Comparison of ENCODE assay signal across 8 cellular contexts in genomic region chr1:10415211-10415930, GRCh38. TPM values are rescaled to one million over a fixed set of nuclear protein-coding genes. Genes with fewer than 3 reads are reported as not detected.
DNase-seq lines count a peak whose midpoint lies in the region; ATAC-seq and TF ChIP-seq lines count a peak whose summit lies in the region.

No MANE protein-coding gene starts in this region.

- H3K4me1 ChIP-seq in Caco-2, result no peaks in the 10 kb centered on the region

- CTCF ChIA-PET in Caco-2 (lab: Charles Lee), result no interaction called here

- intact Hi-C loops in Caco-2 (cut with micrococcal nuclease; ENCODE audit: unreplicated experiment) (no loop called here), natural killer cell (cut with micrococcal nuclease) (no loop called here)

- no TSS peak for BruUV-seq in Caco-2 (replicated peaks; lab: Mats Ljungman, UMichigan)

- peak in 1 of 2 experiments; percentile 9 for DNase-seq in Caco-2
- DNase-seq in NOMO-1 treated with dmso at 0.1 percent for 144 hours (lab: John Stamatoyannopoulos, UW; ENCODE audit: unreplicated experiment), result peak; percentile 91
- peak; percentile 12 for DNase-seq in endothelial cell (ENCODE audit: low spot score)
- DNase-seq in natural killer cell, result no peak
- DNase-seq in effector CD4-positive, alpha-beta T cell, result no peak
- DNase-seq in activated effector memory CD4-positive, alpha-beta T cell treated with anti-CD3 and anti-CD28 coated beads, Interleukin-2, amount 50 U/mL, for 16 hours, result no peak
- no peak for DNase-seq in ecto neural progenitor cell (ENCODE audit: low spot score)

- peak overlapping the region; percentile 75 for H3K27ac Mint-ChIP-seq in Caco-2 (ENCODE audit: unreplicated experiment)
- H3K27ac Mint-ChIP-seq in endothelial cell (ENCODE audit: unreplicated experiment), result peak overlapping the region; percentile 95
- peak overlapping the region in 1 of 2 donors; percentile 61 for H3K27ac Mint-ChIP-seq in natural killer cell

- no peaks in the 10 kb centered on the region for H3K9me3 ChIP-seq in Caco-2

- H3K36me3 Mint-ChIP-seq in Caco-2 (ENCODE audit: insufficient read depth, unreplicated experiment) (peaks cover 99% of the 10 kb centered on the region), endothelial cell (ENCODE audit: low read depth, unreplicated experiment) (peaks cover 74% of the 10 kb centered on the region), natural killer cell (peaks cover 38% of the 10 kb centered on the region)

- H3K9me3 Mint-ChIP-seq in Caco-2 (ENCODE audit: unreplicated experiment) (no peaks in the 10 kb centered on the region), endothelial cell (ENCODE audit: unreplicated experiment) (no peaks in the 10 kb centered on the region), natural killer cell (no peaks in the 10 kb centered on the region)

- ATAC-seq in natural killer cell (peak; percentile 40 to 85 (median 40)), GM18909 (IDR thresholded peaks at IDR 0.05; ENCODE audit: poor library complexity, unreplicated experiment) (no peak)

- H3K27me3 Mint-ChIP-seq in Caco-2 (ENCODE audit: insufficient read depth, unreplicated experiment) (no peaks in the 10 kb centered on the region), endothelial cell (ENCODE audit: unreplicated experiment) (peaks cover 7% of the 10 kb centered on the region), natural killer cell (ENCODE audit: low read depth in 2 of 2) (no peaks in the 10 kb centered on the region)

- 0 out of 2 replicates have a peak, but pooled peaks cover 3% of the 10 kb centered on the region for H3K36me3 ChIP-seq in Caco-2 (ENCODE audit: control insufficient read depth, insufficient read depth, low read length)

- H3K4me3 Mint-ChIP-seq in Caco-2 (ENCODE audit: unreplicated experiment) (no peak overlapping the region), endothelial cell (ENCODE audit: unreplicated experiment) (no peak overlapping the region), natural killer cell (no peak overlapping the region)

- no peaks in the 10 kb centered on the region for H3K4me1 Mint-ChIP-seq in Caco-2 (ENCODE audit: low read depth, unreplicated experiment)
- H3K4me1 Mint-ChIP-seq in endothelial cell (ENCODE audit: unreplicated experiment), result peaks cover 6% of the 10 kb centered on the region
- H3K4me1 Mint-ChIP-seq in natural killer cell, result no peaks in the 10 kb centered on the region

- H3K4me3 ChIP-seq in Caco-2 (ENCODE audit: low read depth, low read length), result no peak overlapping the region

- no peaks in the 10 kb centered on the region for H3K27me3 ChIP-seq in Caco-2 (replicated peaks; ENCODE audit: control insufficient read depth, insufficient read depth, low read length)

- TF ChIP-seq CTCF in Caco-2 (IDR thresholded peaks at IDR 0.05; ENCODE audit: insufficient read depth in 1 of 2, low read depth in 1 of 2, low read length in 1 of 2, severe bottlenecking in 1 of 2, unreplicated experiment in 1 of 2) (no peak), endothelial cell (IDR thresholded peaks at IDR 0.05; ENCODE audit: unreplicated experiment) (no peak), natural killer cell (IDR thresholded peaks at IDR 0.05) (no peak)

- POLR2A ChIA-PET in Caco-2 (lab: Charles Lee), result no interaction called here

RNA-seq across cellular contexts. Expression of gene CENPS, which starts 14.9 kb away (rescaled TPM):
- total RNA-seq in Caco-2 (2022) (20.1 and 23.1 TPM in 2 replicates), endothelial cell (ENCODE audit: unreplicated experiment) (9.8 TPM), natural killer cell (1 to 10 TPM; 4.1 to 5.0 (median 4.5) TPM)

RNA-seq across cellular contexts. Expression of gene PGD, which starts 16.5 kb away (rescaled TPM):
- total RNA-seq in Caco-2 (2022) (187 and 215 TPM in 2 replicates), endothelial cell (ENCODE audit: unreplicated experiment) (196 TPM), natural killer cell (100 to 1,000 TPM in 1 of 3 donors, 10 to 100 TPM in 2; 35.8 to 113 (median 39.8) TPM)

RNA-seq across cellular contexts. Expression of gene CORT, which starts 34.5 kb away (rescaled TPM):
- total RNA-seq in Caco-2 (2022), result 0.79 TPM in 1 of 2 replicates, not detected in the other
- 0.77 TPM for total RNA-seq in endothelial cell (ENCODE audit: unreplicated experiment)
- total RNA-seq in natural killer cell, result not detected

RNA-seq across cellular contexts. Expression of gene DFFA, which starts 57.0 kb away (rescaled TPM):
- total RNA-seq in Caco-2 (2022) (80.2 and 80.4 TPM in 2 replicates), endothelial cell (ENCODE audit: unreplicated experiment) (77.1 TPM), natural killer cell (10 to 100 TPM; 17.5 to 21.8 (median 21.5) TPM)

RNA-seq across cellular contexts. Expression of gene PEX14, which starts 59.4 kb away (rescaled TPM):
- total RNA-seq in Caco-2 (2022), result 19.9 and 22.2 TPM in 2 replicates
- 20.9 TPM for total RNA-seq in endothelial cell (ENCODE audit: unreplicated experiment)
- 10 to 100 TPM; 21.4 to 27.3 (median 24.1) TPM for total RNA-seq in natural killer cell

Comparison
In these comparisons a context has a peak if more than half of its experiments do, and no peak if none do; other contexts are left out.
1. DNase-seq: peak in NOMO-1 treated with dmso at 0.1 percent for 144 hours (single experiment) and endothelial cell (single experiment); none in natural killer cell (single experiment), effector CD4-positive, alpha-beta T cell (single experiment), activated effector memory CD4-positive, alpha-beta T cell treated with anti-CD3 and anti-CD28 coated beads, Interleukin-2, amount 50 U/mL, for 16 hours (single experiment) and ecto neural progenitor cell (single experiment).